8 cellular contexts compared by ENCODE assay signal in the genomic region with DNA sequence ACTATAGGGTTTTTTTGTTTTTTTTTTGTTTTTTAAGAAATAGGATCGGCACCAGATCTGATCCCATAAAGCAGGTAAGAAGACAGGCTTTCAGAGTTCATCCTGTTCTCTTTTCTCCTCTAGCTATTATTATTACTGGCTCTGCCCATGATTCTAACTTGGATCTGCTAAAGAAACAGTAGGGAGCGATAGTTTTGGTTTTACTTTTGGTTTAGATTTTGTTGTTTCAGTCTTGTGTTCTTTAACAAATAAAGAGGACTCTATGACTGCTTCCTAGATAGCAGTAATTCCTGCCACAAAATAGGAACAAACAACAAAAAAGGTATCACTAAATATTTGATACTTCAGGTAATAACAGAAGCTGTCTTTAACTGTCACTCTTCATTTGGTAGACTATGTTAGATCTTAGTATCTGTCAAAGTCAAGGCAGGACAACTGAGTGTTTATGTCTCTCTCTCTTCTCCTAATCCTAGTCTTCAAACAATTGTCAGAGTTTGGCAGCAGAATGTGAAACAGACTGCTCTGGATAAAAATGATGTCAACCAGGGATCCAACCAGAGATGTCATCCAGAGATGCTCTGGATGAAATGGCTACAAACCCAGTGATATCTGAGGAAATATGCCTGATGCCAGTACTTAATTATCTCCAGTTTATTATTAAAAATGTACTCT.
DNase-seq lines count a peak whose midpoint lies in the region; ATAC-seq, FAIRE-seq and TF ChIP-seq lines count a peak whose summit lies in the region.

No MANE protein-coding gene starts in this region.

- peaks cover 42% of the 10 kb centered on the region for H3K79me2 ChIP-seq in PC-3 (ENCODE audit: low read length)

- H3K27me3 ChIP-seq in colonic mucosa (no peaks in the 10 kb centered on the region), neutrophil (no peaks in the 10 kb centered on the region), PC-3 (ENCODE audit: low read length) (no peaks in the 10 kb centered on the region)

- intact Hi-C loops in colonic mucosa (cut with DNase I): loop anchor here (5.0 kb wide), 1 partner anchor 371 kb away; no protein-coding TSS in a partner anchor
- intact Hi-C loops in PC-3 (cut with micrococcal nuclease): no loop called here

- CTCF ChIA-PET in PC-3 (lab: Charles Lee): no interaction called here

- H3K4me3 ChIP-seq in colonic mucosa: no peak overlapping the region
- H3K4me3 ChIP-seq in neutrophil (ENCODE audit: low read depth in 1 of 2, low read length in 1 of 2): no peak overlapping the region
- no peak overlapping the region for H3K4me3 ChIP-seq in PC-3 (ENCODE audit: low read length)

- POLR2A ChIA-PET in PC-3 (lab: Charles Lee; ENCODE audit: unreplicated experiment): no interaction called here

- H3K4me1 ChIP-seq in colonic mucosa (no peaks in the 10 kb centered on the region), neutrophil (ENCODE audit: control insufficient read depth in 1 of 2, insufficient read depth in 1 of 2, low read depth in 1 of 2, low read length in 1 of 2) (peaks cover 10 to 25% of the 10 kb centered on the region in 2 experiments), PC-3 (ENCODE audit: insufficient read depth, low read length) (no peaks in the 10 kb centered on the region; the same call in 1 of the 2 replicates)

- peaks cover 5% of the 10 kb centered on the region; the same call in 1 of the 2 replicates for H4K20me1 ChIP-seq in PC-3 (ENCODE audit: low read length)

- peak overlapping the region; percentile 34 for H3K27ac ChIP-seq in colonic mucosa
- H3K27ac ChIP-seq in neutrophil: peak overlapping the region; percentile 58
- H3K27ac ChIP-seq in PC-3 (ENCODE audit: low read length): no peak overlapping the region

- H3F3A ChIP-seq in PC-3 (ENCODE audit: low read length, unreplicated experiment): no peaks in the 10 kb centered on the region

- peak; percentile 50 for FAIRE-seq in GM12891 (lab: Jason Lieb, UNC)

- no peaks in the 10 kb centered on the region for H3K9me2 ChIP-seq in PC-3 (replicated peaks; ENCODE audit: low read length)

- TF ChIP-seq CTCF in colonic mucosa (IDR thresholded peaks at IDR 0.05) (no peak), neutrophil (IDR thresholded peaks at IDR 0.05) (no peak), PC-3 (conservative IDR thresholded peaks at IDR 0.05; ENCODE audit: low read depth, low read length) (no peak)

- ATAC-seq in HG02852 (IDR thresholded peaks at IDR 0.05; ENCODE audit: unreplicated experiment): peak; percentile 61
- ATAC-seq in PC-3: no peak

- H3K9me3 ChIP-seq in colonic mucosa (no peaks in the 10 kb centered on the region), neutrophil (no peaks in the 10 kb centered on the region), PC-3 (ENCODE audit: low read length) (no peaks in the 10 kb centered on the region)

- H2AFZ ChIP-seq in PC-3 (ENCODE audit: low read length): no peak overlapping the region

- no peak overlapping the region for H3K9ac ChIP-seq in colonic mucosa (ENCODE audit: low read depth in 2 of 2, low read length in 2 of 2)
- H3K9ac ChIP-seq in PC-3 (ENCODE audit: low read length): no peak overlapping the region

- no peak for TF ChIP-seq POLR2A in GM12891 (IDR thresholded peaks at IDR 0.05; ENCODE audit: low read depth, low read length)

- H3K4me2 ChIP-seq in PC-3 (ENCODE audit: low read length): no peak overlapping the region

- no peaks in the 10 kb centered on the region for H3K36me3 ChIP-seq in colonic mucosa
- no peaks in the 10 kb centered on the region for H3K36me3 ChIP-seq in neutrophil
- H3K36me3 ChIP-seq in PC-3 (ENCODE audit: low read depth, low read length): no peaks in the 10 kb centered on the region

- BruUV-seq in PC-3 (replicated peaks; lab: Mats Ljungman, UMichigan): no TSS peak

- no peak for DNase-seq in GM12891 (ENCODE audit: insufficient read length, low spot score)
- no peak for DNase-seq in colonic mucosa
- DNase-seq in stimulated activated CD4-positive, alpha-beta T cell treated with anti-CD3 and anti-CD28 coated beads, Interleukin-4, amount 100 ng/mL, for 1 hour: no peak
- DNase-seq in PC-3: no peak
- DNase-seq in mucosa of gallbladder (ENCODE audit: low spot score): no peak
- DNase-seq in NCI-H1417 (lab: John Stamatoyannopoulos, UW): no peak

TF ChIP-seq in GM12891, 5 proteins besides CTCF, POLR2A, EP300 and RAD21:
- no peak for TF ChIP-seq SPI1 (IDR thresholded peaks at IDR 0.05; ENCODE audit: low read depth, low read length)
- TF ChIP-seq TAF1 (IDR thresholded peaks at IDR 0.05; ENCODE audit: low read depth, low read length): no peak
TF ChIP-seq in GM12891: peak in this region for 0.
